In genomic region chr18:47100214-47100831, GRCh38 we compare ENCODE assay signal across 8 cellular contexts. TPM values are rescaled to one million over a fixed set of nuclear protein-coding genes. Genes with fewer than 3 reads are reported as not detected.
DNase-seq lines count a peak whose midpoint lies in the region; ATAC-seq and TF ChIP-seq lines count a peak whose summit lies in the region.

No MANE protein-coding gene starts in this region.

- no peak for ATAC-seq in GM18873 (IDR thresholded peaks at IDR 0.05; ENCODE audit: low FRiP score, unreplicated experiment)

- H3K27me3 Mint-ChIP-seq in activated naive CD4-positive, alpha-beta T cell treated with anti-CD3 and anti-CD28 coated beads for 36 hours (ENCODE audit: low read depth), result no peaks in the 10 kb centered on the region
- no peaks in the 10 kb centered on the region for H3K27me3 Mint-ChIP-seq in progenitor cell of endocrine pancreas

- no peaks in the 10 kb centered on the region for H3K9me3 Mint-ChIP-seq in activated naive CD4-positive, alpha-beta T cell treated with anti-CD3 and anti-CD28 coated beads for 36 hours
- H3K9me3 Mint-ChIP-seq in progenitor cell of endocrine pancreas (ENCODE audit: low read depth), result no peaks in the 10 kb centered on the region

- CTCF ChIA-PET in activated naive CD4-positive, alpha-beta T cell treated with anti-CD3 and anti-CD28 coated beads for 36 hours (lab: Charles Lee), result interaction anchor here (0.6 to 3.5 kb wide), 13 partner anchors 9 to 649 kb away, joined by 3 to 63 read pairs (median 4); no protein-coding TSS in a partner anchor

- H3K4me3 Mint-ChIP-seq in activated naive CD4-positive, alpha-beta T cell treated with anti-CD3 and anti-CD28 coated beads for 36 hours, result no peak overlapping the region
- no peak overlapping the region for H3K4me3 Mint-ChIP-seq in progenitor cell of endocrine pancreas (ENCODE audit: low read depth)

- no peaks in the 10 kb centered on the region for H3K36me3 Mint-ChIP-seq in activated naive CD4-positive, alpha-beta T cell treated with anti-CD3 and anti-CD28 coated beads for 36 hours (ENCODE audit: low read depth)
- peaks cover 1% of the 10 kb centered on the region for H3K36me3 Mint-ChIP-seq in progenitor cell of endocrine pancreas (ENCODE audit: insufficient read depth)

- H3K36me3 ChIP-seq in HUES64 (ENCODE audit: insufficient read depth, low read length), result peaks cover 11% of the 10 kb centered on the region
- peaks cover 0 to 4% of the 10 kb centered on the region in 2 donors for H3K36me3 ChIP-seq in vagina

- TF ChIP-seq POLR2A in vagina (IDR thresholded peaks at IDR 0.05), result no peak

- no peak overlapping the region for H3K27ac Mint-ChIP-seq in activated naive CD4-positive, alpha-beta T cell treated with anti-CD3 and anti-CD28 coated beads for 36 hours
- no peak overlapping the region for H3K27ac Mint-ChIP-seq in progenitor cell of endocrine pancreas

- H3K4me1 ChIP-seq in HUES64 (ENCODE audit: insufficient read depth, low read length) (peaks cover 7% of the 10 kb centered on the region; the same call in 1 of the 2 replicates), vagina (no peaks in the 10 kb centered on the region)

- no peak overlapping the region for H3K4me3 ChIP-seq in HUES64 (ENCODE audit: low read length)
- H3K4me3 ChIP-seq in vagina, result no peak overlapping the region

- TF ChIP-seq CTCF in progenitor cell of endocrine pancreas (IDR thresholded peaks at IDR 0.05; ENCODE audit: unreplicated experiment) (peak; percentile 89), vagina (IDR thresholded peaks at IDR 0.05) (peak in 2 of 3 experiments; percentile 17 to 52)

- DNase-seq in DMS53 treated with DMSO at 0.1 percent for 48 hours (lab: John Stamatoyannopoulos, UW; ENCODE audit: unreplicated experiment) (peak; percentile 59), SHP77 treated with DMSO at 0.1 percent for 48 hours (lab: John Stamatoyannopoulos, UW) (peak; percentile 19), glomerular visceral epithelial cell (ENCODE audit: extremely low spot score) (peak; percentile 66), progenitor cell of endocrine pancreas (ENCODE audit: low spot score, unreplicated experiment) (peak; percentile 49), vagina (ENCODE audit: extremely low spot score in 2 of 2) (no peak)
- peak; percentile 83 for DNase-seq in activated naive CD4-positive, alpha-beta T cell treated with anti-CD3 and anti-CD28 coated beads for 36 hours

- intact Hi-C loops in activated naive CD4-positive, alpha-beta T cell treated with anti-CD3 and anti-CD28 coated beads for 36 hours (cut with micrococcal nuclease), result loop anchor here (1.0 to 5.0 kb wide), 4 partner anchors 48 to 649 kb away; no protein-coding TSS in a partner anchor
- intact Hi-C loops in vagina (cut with DNase I), result no loop called here

- H3K9me3 ChIP-seq in HUES64 (ENCODE audit: insufficient read depth, low read depth, low read length) (no peaks in the 10 kb centered on the region), vagina (no peaks in the 10 kb centered on the region)

- WGBS in HUES64, result 38% methylated on average over 12 of the region's 12 CpGs

- H3K27ac ChIP-seq in HUES64 (ENCODE audit: low read depth, low read length) (0 out of 2 replicates have a peak overlapping the region, but pooled peaks have one; percentile 14), vagina (no peak overlapping the region)

- H3K27me3 ChIP-seq in HUES64 (ENCODE audit: insufficient read depth, low read length) (no peaks in the 10 kb centered on the region), vagina (no peaks in the 10 kb centered on the region)

- H3K4me1 Mint-ChIP-seq in activated naive CD4-positive, alpha-beta T cell treated with anti-CD3 and anti-CD28 coated beads for 36 hours (ENCODE audit: low read depth), result no peaks in the 10 kb centered on the region
- H3K4me1 Mint-ChIP-seq in progenitor cell of endocrine pancreas (ENCODE audit: low read depth), result peaks cover 5% of the 10 kb centered on the region

- H3K9ac ChIP-seq in HUES64 (ENCODE audit: low read depth, low read length), result no peak overlapping the region

RNA-seq across cellular contexts. Expression of gene HDHD2, which starts 50.0 kb away (rescaled TPM):
- polyA plus RNA-seq in HUES64 (2013, experiment 1 of 2), result 33.8 TPM
- polyA plus RNA-seq in HUES64 (2013, experiment 2 of 2), result 37.7 TPM
- total RNA-seq in activated naive CD4-positive, alpha-beta T cell treated with anti-CD3 and anti-CD28 coated beads for 36 hours, result 10 to 100 TPM; 32.8 to 33.9 TPM
- total RNA-seq in progenitor cell of endocrine pancreas (47.2 and 57.0 TPM in 2 replicates), vagina (17.2 TPM)

Comparison
In these comparisons a context has a peak if more than half of its experiments do, and no peak if none do; other contexts are left out.
1. DNase-seq: peak in DMS53 treated with DMSO at 0.1 percent for 48 hours (single experiment), SHP77 treated with DMSO at 0.1 percent for 48 hours (single experiment), activated naive CD4-positive, alpha-beta T cell treated with anti-CD3 and anti-CD28 coated beads for 36 hours (single experiment), glomerular visceral epithelial cell (single experiment) and progenitor cell of endocrine pancreas (single experiment); none in vagina (0 of 2).